20 cellular contexts compared by ENCODE assay signal in the genomic region with DNA sequence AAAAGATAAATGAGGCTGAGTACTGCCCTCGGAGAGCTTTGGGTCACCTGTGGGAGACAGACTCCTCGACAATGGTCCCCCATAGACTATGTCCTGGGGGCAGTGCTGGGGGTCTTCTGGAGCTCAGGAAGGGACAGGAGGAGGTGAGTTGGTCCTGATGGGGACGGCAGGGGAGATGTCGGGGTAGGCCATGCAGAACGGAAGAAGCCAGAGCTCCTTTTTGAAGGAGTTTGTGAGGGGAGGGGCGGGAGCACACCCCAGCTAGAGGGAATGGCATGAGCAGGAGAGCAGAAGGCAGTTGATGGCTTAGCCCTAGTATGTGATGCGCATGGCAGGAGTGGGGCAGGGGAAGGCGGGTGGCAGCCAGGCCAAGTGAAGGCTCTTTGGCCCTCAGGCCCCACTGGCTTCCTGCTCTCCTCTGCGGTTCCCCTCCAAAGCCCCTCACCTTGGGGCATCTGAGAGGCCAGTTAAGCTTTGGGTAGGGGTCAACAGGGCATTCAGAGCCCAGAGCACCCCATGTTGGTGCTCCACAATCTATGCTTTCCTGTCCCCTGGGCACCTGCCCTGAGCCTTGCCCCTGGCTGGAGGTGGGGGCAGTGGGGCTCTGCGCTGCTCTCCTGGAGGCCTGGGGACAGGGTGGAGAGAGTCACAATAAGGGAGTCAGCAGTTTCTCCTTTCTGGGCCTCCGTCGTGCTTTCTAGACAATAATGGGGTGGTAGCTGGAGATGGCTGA.
DNase-seq lines count a peak whose midpoint lies in the region; ATAC-seq and TF ChIP-seq lines count a peak whose summit lies in the region.
"Had no signal": no experiment of that assay in that cellular context is flagged by ENCODE, and none has a peak within 500 bp of the region (broad histone marks: within the 10 kb centered on the region; RNA-seq: fewer than 3 reads in every experiment).

No MANE protein-coding gene starts in this region.

- 0 out of 2 replicates have a peak, but pooled peaks cover 9% of the 10 kb centered on the region for H4K20me1 ChIP-seq in IMR-90 (ENCODE audit: insufficient read depth, low read length)

- no peaks in the 10 kb centered on the region for H3K27me3 Mint-ChIP-seq in Caco-2 (ENCODE audit: insufficient read depth, unreplicated experiment)

- no peak for DNase-seq in Caco-2
- DNase-seq in IMR-90, result no peak
- peak; percentile 70 for DNase-seq in esophagus muscularis mucosa (ENCODE audit: extremely low spot score)
- peak; percentile 37 for DNase-seq in spleen
- DNase-seq in stimulated activated CD4-positive, alpha-beta T cell treated with anti-CD3 and anti-CD28 coated beads, Interleukin-4, amount 100 ng/mL, for 24 hours, result no peak
- no peak for DNase-seq in D341Med (ENCODE audit: low spot score)
- no peak for DNase-seq in activated CD4-positive, alpha-beta T cell treated with anti-CD3 and anti-CD28 coated beads, Interleukin-2, amount 50 U/mL, for 48 hours
- DNase-seq: central memory CD4-positive, alpha-beta T cell; effector memory CD4-positive, alpha-beta T cell; natural killer cell; NCI-H2029; NCI-H446; NK-92 treated with Interleukin-12 subunit alpha and Interleukin-12 subunit beta, amount 100 ng/mL, for 24 hours; transverse colon had no signal

- H3K4me3 Mint-ChIP-seq in Caco-2 (ENCODE audit: unreplicated experiment), result no peak overlapping the region
- H3K4me3 Mint-ChIP-seq: activated T-helper 17 cell treated with anti-CD3 and anti-CD28 coated beads, Interleukin-2, amount 50 U/mL, for 72 hours; natural killer cell had no signal

- ATAC-seq in IMR-90 (ENCODE audit: low read depth), result no peak
- ATAC-seq: activated T-helper 17 cell treated with anti-CD3 and anti-CD28 coated beads, Interleukin-2, amount 50 U/mL, for 72 hours; HCT116; natural killer cell had no signal

- H4K5ac ChIP-seq in IMR-90 (ENCODE audit: low read depth, low read length), result no peak overlapping the region

- H3K23ac ChIP-seq in IMR-90 (ENCODE audit: low read depth, low read length), result no peak overlapping the region

- H2BK120ac ChIP-seq in IMR-90 (ENCODE audit: low read depth, low read length), result peak overlapping the region; percentile 99

- peak overlapping the region; percentile 96; the same call in 2 of the 3 replicates for H2BK15ac ChIP-seq in IMR-90 (ENCODE audit: low read depth, low read length)

- H2BK5ac ChIP-seq in IMR-90 (ENCODE audit: low read depth, low read length, poor library complexity, severe bottlenecking), result peak overlapping the region; percentile 35

- peak overlapping the region; percentile 39 to 95; a peak in 2 of 4 replicates for H4K8ac ChIP-seq in IMR-90 (ENCODE audit: low read depth in 2 of 2, low read length in 2 of 2)

- H3K4me1 ChIP-seq in Caco-2 (peaks cover 12% of the 10 kb centered on the region), IMR-90 (ENCODE audit: control insufficient read depth, insufficient read depth, low read length) (peaks cover 19% of the 10 kb centered on the region), esophagus muscularis mucosa (peaks cover 67 to 82% (median 73%) of the 10 kb centered on the region in 4 donors), spleen (peaks cover 0 to 24% (median 6%) of the 10 kb centered on the region in 6 donors)

- no peak overlapping the region for H3K4me3 ChIP-seq in Caco-2 (ENCODE audit: low read depth, low read length)
- no peak overlapping the region for H3K4me3 ChIP-seq in IMR-90 (ENCODE audit: insufficient read depth, low read depth, low read length)
- no peak overlapping the region for H3K4me3 ChIP-seq in esophagus muscularis mucosa
- H3K4me3 ChIP-seq in spleen, result no peak overlapping the region
- H3K4me3 ChIP-seq: adrenal gland, psoas muscle, transverse colon had no signal

- in situ Hi-C loops in IMR-90 (cut with MboI; ENCODE audit: low sequenced_read_pairs), result no loop called here

- no peaks in the 10 kb centered on the region for H3K9me3 Mint-ChIP-seq in Caco-2 (ENCODE audit: unreplicated experiment)
- H3K9me3 Mint-ChIP-seq: activated T-helper 17 cell treated with anti-CD3 and anti-CD28 coated beads, Interleukin-2, amount 50 U/mL, for 72 hours; natural killer cell had no signal

- intact Hi-C loops in Caco-2 (cut with micrococcal nuclease; ENCODE audit: unreplicated experiment) (no loop called here), IMR-90 (cut with micrococcal nuclease) (no loop called here), esophagus muscularis mucosa (cut with DNase I) (no loop called here), spleen (cut with DNase I; ENCODE audit: low total_unique reads) (no loop called here)

- H3K4ac ChIP-seq in IMR-90 (ENCODE audit: low read depth, low read length), result peak overlapping the region; percentile 100

- no peaks in the 10 kb centered on the region for H3K36me3 ChIP-seq in Caco-2 (ENCODE audit: control insufficient read depth, insufficient read depth, low read length)
- no peaks in the 10 kb centered on the region for H3K36me3 ChIP-seq in IMR-90 (ENCODE audit: control insufficient read depth, insufficient read depth, low read length)
- no peaks in the 10 kb centered on the region for H3K36me3 ChIP-seq in esophagus muscularis mucosa
- H3K36me3 ChIP-seq in spleen, result no peaks in the 10 kb centered on the region
- H3K36me3 ChIP-seq: adrenal gland, transverse colon had no signal

- no peak for TF ChIP-seq EP300 in esophagus muscularis mucosa (IDR thresholded peaks at IDR 0.05)

- WGBS in IMR-90 (ENCODE audit: extremely low coverage in 2 of 2, insufficient read length in 1 of 2), 2 experiments, result 97% methylated on average over 3 of the region's 12 CpGs; no CpG with 5 or more reads in 1 of the 2 experiments
- 94% methylated on average over 11 of the region's 12 CpGs for WGBS in esophagus muscularis mucosa
- 91 to 98% (median 94%) methylated on average over 12 of the region's 12 CpGs for WGBS in spleen, 5 donors

- peaks cover 7% of the 10 kb centered on the region for H3K36me3 Mint-ChIP-seq in Caco-2 (ENCODE audit: insufficient read depth, unreplicated experiment)
- H3K36me3 Mint-ChIP-seq: natural killer cell had no signal

- no peak overlapping the region for H3K18ac ChIP-seq in IMR-90 (ENCODE audit: low read depth, low read length)

- peak overlapping the region; percentile 99 for H2AK5ac ChIP-seq in IMR-90 (ENCODE audit: low read depth, low read length)

- TF ChIP-seq POLR2A in IMR-90 (IDR thresholded peaks at IDR 0.05; ENCODE audit: low read depth, low read length) (no peak), esophagus muscularis mucosa (IDR thresholded peaks at IDR 0.05; ENCODE audit: low read depth) (no peak), spleen (IDR thresholded peaks at IDR 0.05) (no peak)

- no peak for TF ChIP-seq RAD21 in IMR-90 (IDR thresholded peaks at IDR 0.05; ENCODE audit: low read length)

- CTCF ChIA-PET in Caco-2 (lab: Charles Lee) (interaction anchor here (0.5 kb wide), 1 partner anchor 491 kb away, joined by 3 read pairs; no protein-coding TSS in a partner anchor), IMR-90 (lab: Yijun Ruan, JAX) (no interaction called here)

- H3K4me1 Mint-ChIP-seq in Caco-2 (ENCODE audit: low read depth, unreplicated experiment), result peaks cover 12% of the 10 kb centered on the region
- H3K4me1 Mint-ChIP-seq: natural killer cell had no signal

- peak overlapping the region; percentile 68 for H3K27ac Mint-ChIP-seq in Caco-2 (ENCODE audit: unreplicated experiment)
- H3K27ac Mint-ChIP-seq: activated T-helper 17 cell treated with anti-CD3 and anti-CD28 coated beads, Interleukin-2, amount 50 U/mL, for 72 hours; natural killer cell had no signal

- no peak overlapping the region for H3K9ac ChIP-seq in IMR-90 (ENCODE audit: low read depth, low read length)
- H3K9ac ChIP-seq: KMS-11 had no signal

- BruUV-seq in Caco-2 (replicated peaks; lab: Mats Ljungman, UMichigan), result no TSS peak
- no TSS peak for BruUV-seq in IMR-90 (replicated peaks; lab: Mats Ljungman, UMichigan)

- no peak overlapping the region for H2AFZ ChIP-seq in IMR-90 (replicated peaks; ENCODE audit: low read length, poor library complexity)

- peak overlapping the region; percentile 29; the same call in 1 of the 2 replicates for H3K14ac ChIP-seq in IMR-90 (replicated peaks; ENCODE audit: low read depth, low read length)

- no peak overlapping the region for H3K56ac ChIP-seq in IMR-90 (ENCODE audit: extremely low read depth, insufficient read depth, low read length)

- no peaks in the 10 kb centered on the region for H3K27me3 ChIP-seq in Caco-2 (replicated peaks; ENCODE audit: control insufficient read depth, insufficient read depth, low read length)
- no peaks in the 10 kb centered on the region for H3K27me3 ChIP-seq in IMR-90 (ENCODE audit: control insufficient read depth, insufficient read depth, low read length)
- H3K27me3 ChIP-seq in esophagus muscularis mucosa, result no peaks in the 10 kb centered on the region
- peaks cover 0 to 10% (median 0%) of the 10 kb centered on the region in 7 donors for H3K27me3 ChIP-seq in spleen (replicated peaks in 1 of 7)
- H3K27me3 ChIP-seq: adrenal gland, transverse colon had no signal

- peak overlapping the region; percentile 92 for H4K91ac ChIP-seq in IMR-90 (ENCODE audit: insufficient read depth, low read depth, low read length)

- H3K9me1 ChIP-seq in IMR-90 (ENCODE audit: insufficient read depth, low read length), result peaks cover 32% of the 10 kb centered on the region

- TF ChIP-seq CTCF in Caco-2 (IDR thresholded peaks at IDR 0.05; ENCODE audit: insufficient read depth in 1 of 2, low read depth in 1 of 2, low read length in 1 of 2, severe bottlenecking in 1 of 2, unreplicated experiment in 1 of 2), result no peak
- no peak for TF ChIP-seq CTCF in IMR-90 (conservative IDR thresholded peaks at IDR 0.05; ENCODE audit: low read depth, low read length)
- TF ChIP-seq CTCF in esophagus muscularis mucosa (IDR thresholded peaks at IDR 0.05), result no peak
- no peak for TF ChIP-seq CTCF in spleen (IDR thresholded peaks at IDR 0.05 in 8 of 11, conservative IDR thresholded peaks at IDR 0.05 in 3 of 11)

- H2AK9ac ChIP-seq in IMR-90 (replicated peaks; ENCODE audit: low read depth, low read length, poor library complexity), result peak overlapping the region; percentile 65

- POLR2A ChIA-PET in Caco-2 (lab: Charles Lee) (no interaction called here), IMR-90 (lab: Charles Lee; ENCODE audit: unreplicated experiment) (no interaction called here)

- no peak overlapping the region for H3K4me2 ChIP-seq in IMR-90 (ENCODE audit: low read depth, low read length)
- H3K4me2 ChIP-seq: KMS-11 had no signal

- peak overlapping the region; percentile 98 for H2BK20ac ChIP-seq in IMR-90 (ENCODE audit: low read depth, low read length)

- dilution Hi-C loops in IMR-90 (cut with HindIII; ENCODE audit: low sequenced_read_pairs, unreplicated experiment), result no loop called here

- H3K27ac ChIP-seq in IMR-90 (ENCODE audit: insufficient read depth, low read length), result no peak overlapping the region
- H3K27ac ChIP-seq in esophagus muscularis mucosa (replicated peaks in 1 of 4), result peak overlapping the region in 1 of 4 donors; percentile 78
- no peak overlapping the region for H3K27ac ChIP-seq in spleen
- H3K27ac ChIP-seq: KMS-11, psoas muscle, VCaP had no signal

- peaks cover 0 to 22% of the 10 kb centered on the region in 2 experiments; a peak in 2 of 4 replicates for H3K79me1 ChIP-seq in IMR-90 (ENCODE audit: low read depth in 1 of 2, low read length in 2 of 2)

- no peaks in the 10 kb centered on the region for H3K9me3 ChIP-seq in Caco-2
- 0 out of 2 replicates have a peak, but pooled peaks cover 4% of the 10 kb centered on the region for H3K9me3 ChIP-seq in IMR-90 (ENCODE audit: control insufficient read depth, insufficient read depth, low read length)
- H3K9me3 ChIP-seq in esophagus muscularis mucosa, result no peaks in the 10 kb centered on the region
- no peaks in the 10 kb centered on the region for H3K9me3 ChIP-seq in spleen
- H3K9me3 ChIP-seq: adrenal gland, psoas muscle, transverse colon had no signal

Comparison
In these comparisons a context has a peak if more than half of its experiments do, and no peak if none do; other contexts are left out.
1. DNase-seq: peak in esophagus muscularis mucosa (single experiment) and spleen (single experiment); none in Caco-2 (0 of 2), IMR-90 (single experiment), stimulated activated CD4-positive, alpha-beta T cell treated with anti-CD3 and anti-CD28 coated beads, Interleukin-4, amount 100 ng/mL, for 24 hours (single experiment), D341Med (single experiment) and activated CD4-positive, alpha-beta T cell treated with anti-CD3 and anti-CD28 coated beads, Interleukin-2, amount 50 U/mL, for 48 hours (0 of 2).